In the genomic region with DNA sequence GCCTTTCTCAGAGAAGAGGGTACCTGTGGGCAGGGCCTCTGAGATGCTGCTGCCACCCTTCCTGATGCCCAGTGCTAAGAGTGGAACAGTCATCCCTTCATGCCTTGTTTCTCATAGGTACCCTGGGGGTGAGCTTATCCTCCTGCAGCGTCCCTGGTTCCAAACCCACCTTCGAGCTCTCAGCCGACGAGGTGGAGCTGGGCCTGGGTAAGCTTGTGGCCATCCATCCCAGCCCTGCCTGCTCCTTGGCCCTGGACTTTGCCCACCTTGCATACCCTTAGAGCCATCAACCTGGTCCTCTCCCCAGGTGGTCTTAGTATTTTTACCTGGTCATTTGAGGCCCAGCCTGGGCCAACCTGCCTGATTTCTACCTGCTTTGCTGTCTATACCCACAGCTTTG, we compare ENCODE assay signal across 28 cellular contexts. TPM values are rescaled to one million over a fixed set of nuclear protein-coding genes. Genes with fewer than 3 reads are reported as not detected.
DNase-seq lines count a peak whose midpoint lies in the region; ATAC-seq, FAIRE-seq and TF ChIP-seq lines count a peak whose summit lies in the region.
"Had no signal": no experiment of that assay in that cellular context is flagged by ENCODE, and none has a peak within 500 bp of the region (broad histone marks: within the 10 kb centered on the region; RNA-seq: fewer than 3 reads in every experiment).

No MANE protein-coding gene starts in this region.

- peak overlapping the region in 2 of 8 donors; percentile 17 to 70 for H3K27ac Mint-ChIP-seq in CD8-positive, alpha-beta memory T cell
- H3K27ac Mint-ChIP-seq: GM23338, HFFc6 had no signal

- no peaks in the 10 kb centered on the region for H3K9me1 ChIP-seq in K562 (ENCODE audit: control insufficient read depth, insufficient read depth, low read length)

- H3K36me3 Mint-ChIP-seq in CD8-positive, alpha-beta memory T cell, result peaks cover 0 to 33% (median 8%) of the 10 kb centered on the region in 3 donors

- no peaks in the 10 kb centered on the region for H3K36me3 ChIP-seq in CD8-positive, alpha-beta memory T cell (ENCODE audit: insufficient read depth, low read length)
- H3K36me3 ChIP-seq in K562 (ENCODE audit: control insufficient read depth, insufficient read depth, low read length), result peaks cover 35% of the 10 kb centered on the region; the same call in 2 of the 3 replicates
- H3K36me3 ChIP-seq: SJCRH30 had no signal

- no peaks in the 10 kb centered on the region for H3K79me2 ChIP-seq in K562 (ENCODE audit: control insufficient read depth, insufficient read depth, low read length)

- no peak for ATAC-seq in K562
- no peak for ATAC-seq in GM19351 (IDR thresholded peaks at IDR 0.05; ENCODE audit: unreplicated experiment)
- ATAC-seq: GM23338, HepG2, PC-3, Right ventricle myocardium inferior had no signal

- CTCF ChIA-PET in CD8-positive, alpha-beta memory T cell (lab: Charles Lee), result interaction anchor here (1.2 kb wide), 1 partner anchor 43 kb away, joined by 5 read pairs; no protein-coding TSS in a partner anchor
- CTCF ChIA-PET in RWPE1 (lab: Yijun Ruan, JAX), result interaction anchor here (0.6 to 1.2 kb wide), 4 partner anchors 33 to 87 kb away, joined by 3 to 7 read pairs (median 4); no protein-coding TSS in a partner anchor
- CTCF ChIA-PET in K562 (lab: Yijun Ruan, JAX; ENCODE audit: low intra/inter-chr PET ratio), result interaction anchor here (0.7 kb wide), 1 partner anchor 510 kb away, joined by 4 read pairs; no protein-coding TSS in a partner anchor

- H3K4me3 Mint-ChIP-seq in CD8-positive, alpha-beta memory T cell, result no peak overlapping the region
- H3K4me3 Mint-ChIP-seq: CD14-positive monocyte, GM23338, HFFc6 had no signal

- TF ChIP-seq RAD21 in K562 (CRISPR knock-in tag; conservative IDR thresholded peaks at IDR 0.05 in 1 of 2, IDR thresholded peaks at IDR 0.05 in 1 of 2), result no peak

- POLR2A ChIA-PET in CD8-positive, alpha-beta memory T cell (lab: Charles Lee), result no interaction called here
- POLR2A ChIA-PET in RWPE1 (lab: Yijun Ruan, JAX; ENCODE audit: low non-redundant PET), result no interaction called here
- POLR2A ChIA-PET in K562 (lab: Yijun Ruan, JAX), result interaction anchor here (0.5 to 3.1 kb wide), 14 partner anchors 9 to 218 kb away, joined by 3 to 29 read pairs (median 3); partner anchors contain the start of genes CPSF7, CYB561A3, DDB1 and SDHAF2

- H3K27me3 Mint-ChIP-seq in CD8-positive, alpha-beta memory T cell, result no peaks in the 10 kb centered on the region

- no peak for DNase-seq in CD8-positive, alpha-beta memory T cell
- DNase-seq in RWPE1 (ENCODE audit: low spot score) (no peak), K562 (ENCODE audit: extremely low read depth in 1 of 4, low spot score in 3 of 4) (no peak), posterior vena cava (ENCODE audit: low spot score) (peak; percentile 58), dermis blood vessel endothelial cell (no peak), NCI-H226 (no peak)
- DNase-seq: Calu3, DMS79 treated with DMSO at 0.1 percent for 48 hours, GF-D8, HFFc6, Kasumi-1, MV-4-11, NCI-H1105, NCI-H1436 treated with DMSO at 0.1 percent for 48 hours, NCI-H187 treated with DMSO at 0.1 percent for 48 hours, NCI-H2171 treated with DMSO at 0.1 percent for 48 hours, NCI-H524, NCI-H774, PC-3, SJCRH30 had no signal

- H3K9ac ChIP-seq in K562 (ENCODE audit: insufficient read depth in 1 of 2, low read depth in 2 of 2, low read length in 2 of 2), result peak overlapping the region; percentile 61 to 75

- no peaks in the 10 kb centered on the region for H3K9me3 ChIP-seq in CD8-positive, alpha-beta memory T cell (ENCODE audit: low read length)
- H3K9me3 ChIP-seq in K562 (replicated peaks; ENCODE audit: control insufficient read depth, insufficient read depth, low read depth, low read length), result no peaks in the 10 kb centered on the region
- H3K9me3 ChIP-seq: HAP-1, SJCRH30 had no signal

- H3K4me3 ChIP-seq in CD8-positive, alpha-beta memory T cell (ENCODE audit: low read length), result no peak overlapping the region
- H3K4me3 ChIP-seq in K562, result no peak overlapping the region
- H3K4me3 ChIP-seq: GM23338, HAP-1, SJCRH30 had no signal

- no peaks in the 10 kb centered on the region for H3K4me1 ChIP-seq in CD8-positive, alpha-beta memory T cell (ENCODE audit: insufficient read depth, low read length)
- H3K4me1 ChIP-seq in K562 (replicated peaks in 1 of 2; ENCODE audit: control insufficient read depth in 2 of 2, insufficient read depth in 2 of 2, low read length in 2 of 2), result peaks cover 39 to 72% of the 10 kb centered on the region in 2 experiments; a peak in 4 of 5 replicates
- H3K4me1 ChIP-seq: HAP-1, SJCRH30 had no signal

- peak overlapping the region; percentile 72 for H3K4me2 ChIP-seq in K562 (ENCODE audit: insufficient read depth, low read length)
- H3K4me2 ChIP-seq: GM23338 had no signal

- H4K20me1 ChIP-seq in K562 (replicated peaks; ENCODE audit: control insufficient read depth, insufficient read depth, low read length), result no peaks in the 10 kb centered on the region

- peak overlapping the region; percentile 18 for H3K27ac ChIP-seq in CD8-positive, alpha-beta memory T cell (ENCODE audit: low read depth, low read length)
- H3K27ac ChIP-seq in RWPE1, result 0 out of 2 replicates have a peak overlapping the region, but pooled peaks have one; percentile 4
- peak overlapping the region; percentile 73 for H3K27ac ChIP-seq in K562 (ENCODE audit: extremely low read depth, low read depth, low read length)
- H3K27ac ChIP-seq: SJCRH30 had no signal

- FAIRE-seq in K562 (lab: Jason Lieb, UNC), result no peak
- FAIRE-seq: GM12892, HepG2 had no signal

- no peak overlapping the region for H2AFZ ChIP-seq in K562 (ENCODE audit: low read depth, low read length)
- H2AFZ ChIP-seq: GM23338 had no signal

- no peaks in the 10 kb centered on the region for H3K27me3 ChIP-seq in CD8-positive, alpha-beta memory T cell (ENCODE audit: insufficient read depth, low read length, poor library complexity, severe bottlenecking)
- H3K27me3 ChIP-seq in K562 (ENCODE audit: control insufficient read depth in 2 of 2, insufficient read depth in 2 of 2, low read length in 2 of 2), result no peaks in the 10 kb centered on the region
- H3K27me3 ChIP-seq: SJCRH30 had no signal

- 90% methylated on average over 4 of the region's 4 CpGs for WGBS in K562 (ENCODE audit: insufficient coverage, low coverage, missing lambda C conversion rate)

- no peaks in the 10 kb centered on the region for H3K9me3 Mint-ChIP-seq in CD8-positive, alpha-beta memory T cell
- H3K9me3 Mint-ChIP-seq: CD14-positive monocyte, GM23338, HFFc6 had no signal

- TF ChIP-seq POLR2A in K562 (conservative IDR thresholded peaks at IDR 0.05), result no peak

- TF ChIP-seq EP300 in K562 (IDR thresholded peaks at IDR 0.05; ENCODE audit: low read length), result no peak

- no TSS peak for BruUV-seq in K562 (replicated peaks; lab: Mats Ljungman, UMichigan)

- in situ Hi-C loops in K562 (cut with MboI), result no loop called here

- TF ChIP-seq CTCF in RWPE1 (conservative IDR thresholded peaks at IDR 0.05; ENCODE audit: low read depth) (no peak), K562 (IDR thresholded peaks at IDR 0.05 in 2 of 3, conservative IDR thresholded peaks at IDR 0.05 in 1 of 3; ENCODE audit: insufficient read depth in 2 of 3, low read depth in 1 of 3, low read length in 3 of 3) (no peak)

- intact Hi-C loops in K562 (cut with micrococcal nuclease), result no loop called here
- intact Hi-C loops in posterior vena cava (cut with DNase I), result no loop called here

- peaks cover 0 to 4% (median 2%) of the 10 kb centered on the region in 3 donors for H3K4me1 Mint-ChIP-seq in CD8-positive, alpha-beta memory T cell

RNA-seq across cellular contexts. Expression of gene TKFC, which starts 8.7 kb away (rescaled TPM):
- total RNA-seq in CD8-positive, alpha-beta memory T cell, result 10 to 100 TPM; 66.8 to 72.4 TPM
- 31.8 TPM for polyA plus RNA-seq in CD8-positive, alpha-beta memory T cell
- 149 and 318 TPM in 2 replicates for total RNA-seq in K562 (2011; cell fraction: chromatin; rRNA removed; ENCODE audit: low replicate concordance)
- 164 and 169 TPM in 2 replicates for total RNA-seq in K562 (2011; cell fraction: nucleolus; rRNA removed)
- total RNA-seq in K562 (2011; cell fraction: nucleoplasm; rRNA removed), result 118 and 132 TPM in 2 replicates
- 28.5 and 35.2 TPM in 2 replicates for total RNA-seq in K562 (2014; rRNA removed)
- total RNA-seq in K562 (2014; rRNA removed; fragmentation: Illumina TruSeq; extraction: Trizol), result 12.0 and 13.9 TPM in 2 replicates
- 19.3 and 21.7 TPM in 2 replicates for total RNA-seq in K562 (2015; rRNA removed; fragmentation: Illumina TruSeq; extraction: Trizol)
- total RNA-seq in K562 (2021), result 53.6 and 61.7 TPM in 2 replicates
- 30.8 and 58.0 TPM in 2 replicates for polyA plus RNA-seq in K562 (2011; rRNA removed)
- 40.7 and 63.4 TPM in 2 replicates for polyA plus RNA-seq in K562 (2011; cell fraction: cytosol; rRNA removed)
- polyA plus RNA-seq in K562 (2011; cell fraction: nucleus; rRNA removed), result 222 and 275 TPM in 2 replicates
- 43.1 and 60.5 TPM in 2 replicates for polyA plus RNA-seq in K562 (2012)
- polyA plus RNA-seq in K562 (2014; fragmentation: Illumina TruSeq; extraction: Trizol), result 34.0 and 36.6 TPM in 2 replicates
- 1 to 10 TPM; 2.0 to 2.3 TPM for polyA plus RNA-seq in K562 (2014; fragmentation: Nextera tagmentation; extraction: Ambion mirVana)
- 45.6 and 52.6 TPM in 2 replicates for polyA plus RNA-seq in K562 (2014; rRNA removed)
- polyA minus RNA-seq in K562 (2011; rRNA and poly(A)+ RNA removed), result 25.9 and 30.8 TPM in 2 replicates
- 27.2 and 40.0 TPM in 2 replicates for polyA minus RNA-seq in K562 (2011; cell fraction: cytosol; rRNA and poly(A)+ RNA removed)
- polyA minus RNA-seq in K562 (2011; cell fraction: nucleus; rRNA and poly(A)+ RNA removed), result 62.5 and 67.2 TPM in 2 replicates
- 10 to 100 TPM; 15.2 to 24.6 TPM for total RNA-seq in posterior vena cava
- total RNA-seq in dermis blood vessel endothelial cell, result 27.2 and 33.9 TPM in 2 replicates

RNA-seq across cellular contexts. Expression of gene DDB1, which starts 8.8 kb away (rescaled TPM):
- total RNA-seq in CD8-positive, alpha-beta memory T cell, result 100 to 1,000 TPM; 302 to 307 TPM
- polyA plus RNA-seq in CD8-positive, alpha-beta memory T cell, result 120 TPM
- 556 and 576 TPM in 2 replicates for total RNA-seq in K562 (2011; cell fraction: chromatin; rRNA removed; ENCODE audit: low replicate concordance)
- total RNA-seq in K562 (2011; cell fraction: nucleolus; rRNA removed), result 305 and 316 TPM in 2 replicates
- total RNA-seq in K562 (2011; cell fraction: nucleoplasm; rRNA removed), result 405 and 524 TPM in 2 replicates
- 273 and 325 TPM in 2 replicates for total RNA-seq in K562 (2014; rRNA removed)
- 237 and 239 TPM in 2 replicates for total RNA-seq in K562 (2014; rRNA removed; fragmentation: Illumina TruSeq; extraction: Trizol)
- total RNA-seq in K562 (2015; rRNA removed; fragmentation: Illumina TruSeq; extraction: Trizol), result 250 and 251 TPM in 2 replicates
- 307 and 322 TPM in 2 replicates for total RNA-seq in K562 (2021)
- 290 and 343 TPM in 2 replicates for polyA plus RNA-seq in K562 (2011; rRNA removed)
- polyA plus RNA-seq in K562 (2011; cell fraction: cytosol; rRNA removed), result 317 and 331 TPM in 2 replicates
- 256 and 322 TPM in 2 replicates for polyA plus RNA-seq in K562 (2011; cell fraction: nucleus; rRNA removed)
- 149 and 169 TPM in 2 replicates for polyA plus RNA-seq in K562 (2012)
- polyA plus RNA-seq in K562 (2014; fragmentation: Illumina TruSeq; extraction: Trizol), result 259 and 266 TPM in 2 replicates
- polyA plus RNA-seq in K562 (2014; fragmentation: Nextera tagmentation; extraction: Ambion mirVana), result 100 to 1,000 TPM; 172 to 361 TPM
- polyA plus RNA-seq in K562 (2014; rRNA removed), result 201 and 224 TPM in 2 replicates
- polyA minus RNA-seq in K562 (2011; rRNA and poly(A)+ RNA removed), result 588 and 731 TPM in 2 replicates
- 325 and 351 TPM in 2 replicates for polyA minus RNA-seq in K562 (2011; cell fraction: cytosol; rRNA and poly(A)+ RNA removed)
- 120 and 182 TPM in 2 replicates for polyA minus RNA-seq in K562 (2011; cell fraction: nucleus; rRNA and poly(A)+ RNA removed)
- total RNA-seq in posterior vena cava, result 100 to 1,000 TPM; 142 to 151 TPM
- total RNA-seq in dermis blood vessel endothelial cell, result 328 and 389 TPM in 2 replicates

RNA-seq across cellular contexts. Expression of gene CYB561A3, which starts 20.0 kb away (rescaled TPM):
- 10 to 100 TPM; 53.0 to 53.7 TPM for total RNA-seq in CD8-positive, alpha-beta memory T cell
- 62.1 TPM for polyA plus RNA-seq in CD8-positive, alpha-beta memory T cell
- 84.8 and 201 TPM in 2 replicates for total RNA-seq in K562 (2011; cell fraction: chromatin; rRNA removed; ENCODE audit: low replicate concordance)
- 195 and 226 TPM in 2 replicates for total RNA-seq in K562 (2011; cell fraction: nucleolus; rRNA removed)
- total RNA-seq in K562 (2011; cell fraction: nucleoplasm; rRNA removed), result 160 and 163 TPM in 2 replicates
- total RNA-seq in K562 (2014; rRNA removed), result 29.2 and 42.5 TPM in 2 replicates
- total RNA-seq in K562 (2014; rRNA removed; fragmentation: Illumina TruSeq; extraction: Trizol), result 24.9 and 30.4 TPM in 2 replicates
- 36.9 and 37.6 TPM in 2 replicates for total RNA-seq in K562 (2015; rRNA removed; fragmentation: Illumina TruSeq; extraction: Trizol)
- 59.9 and 70.2 TPM in 2 replicates for total RNA-seq in K562 (2021)
- polyA plus RNA-seq in K562 (2011; rRNA removed), result 37.9 and 56.1 TPM in 2 replicates
- polyA plus RNA-seq in K562 (2011; cell fraction: cytosol; rRNA removed), result 82.7 and 149 TPM in 2 replicates
- 86.4 and 134 TPM in 2 replicates for polyA plus RNA-seq in K562 (2011; cell fraction: nucleus; rRNA removed)
- polyA plus RNA-seq in K562 (2012), result 57.1 and 64.6 TPM in 2 replicates
- 70.2 and 78.9 TPM in 2 replicates for polyA plus RNA-seq in K562 (2014; fragmentation: Illumina TruSeq; extraction: Trizol)
- polyA plus RNA-seq in K562 (2014; fragmentation: Nextera tagmentation; extraction: Ambion mirVana), result 10 to 100 TPM; 30.1 to 44.3 TPM
- 43.0 and 46.7 TPM in 2 replicates for polyA plus RNA-seq in K562 (2014; rRNA removed)
- 41.6 and 59.3 TPM in 2 replicates for polyA minus RNA-seq in K562 (2011; rRNA and poly(A)+ RNA removed)
- 30.1 and 37.2 TPM in 2 replicates for polyA minus RNA-seq in K562 (2011; cell fraction: cytosol; rRNA and poly(A)+ RNA removed)
- polyA minus RNA-seq in K562 (2011; cell fraction: nucleus; rRNA and poly(A)+ RNA removed), result 16.8 and 17.4 TPM in 2 replicates
- 10 to 100 TPM; 28.9 to 33.6 TPM for total RNA-seq in posterior vena cava
- total RNA-seq in dermis blood vessel endothelial cell, result 58.4 and 75.4 TPM in 2 replicates

RNA-seq across cellular contexts. Expression of gene TMEM138, which starts 20.5 kb away (rescaled TPM):
- total RNA-seq in CD8-positive, alpha-beta memory T cell, result 10 to 100 TPM; 74.4 to 75.1 TPM
- 54.3 TPM for polyA plus RNA-seq in CD8-positive, alpha-beta memory T cell
- total RNA-seq in K562 (2011; cell fraction: chromatin; rRNA removed; ENCODE audit: low replicate concordance), result 261 and 425 TPM in 2 replicates
- 218 and 247 TPM in 2 replicates for total RNA-seq in K562 (2011; cell fraction: nucleolus; rRNA removed)
- 293 and 351 TPM in 2 replicates for total RNA-seq in K562 (2011; cell fraction: nucleoplasm; rRNA removed)
- 23.2 and 26.4 TPM in 2 replicates for total RNA-seq in K562 (2014; rRNA removed)
- total RNA-seq in K562 (2014; rRNA removed; fragmentation: Illumina TruSeq; extraction: Trizol), result 55.8 and 58.0 TPM in 2 replicates
- 63.1 and 63.3 TPM in 2 replicates for total RNA-seq in K562 (2015; rRNA removed; fragmentation: Illumina TruSeq; extraction: Trizol)
- total RNA-seq in K562 (2021), result 56.2 and 70.1 TPM in 2 replicates
- 150 and 168 TPM in 2 replicates for polyA plus RNA-seq in K562 (2011; rRNA removed)
- 109 and 130 TPM in 2 replicates for polyA plus RNA-seq in K562 (2011; cell fraction: cytosol; rRNA removed)
- polyA plus RNA-seq in K562 (2011; cell fraction: nucleus; rRNA removed), result 205 and 226 TPM in 2 replicates
- polyA plus RNA-seq in K562 (2012), result 42.4 and 48.0 TPM in 2 replicates
- 102 and 109 TPM in 2 replicates for polyA plus RNA-seq in K562 (2014; fragmentation: Illumina TruSeq; extraction: Trizol)
- 100 to 1,000 TPM; 127 to 146 TPM for polyA plus RNA-seq in K562 (2014; fragmentation: Nextera tagmentation; extraction: Ambion mirVana)
- 62.7 and 86.7 TPM in 2 replicates for polyA plus RNA-seq in K562 (2014; rRNA removed)
- polyA minus RNA-seq in K562 (2011; rRNA and poly(A)+ RNA removed), result 81.9 and 101 TPM in 2 replicates
- 14.3 and 21.3 TPM in 2 replicates for polyA minus RNA-seq in K562 (2011; cell fraction: cytosol; rRNA and poly(A)+ RNA removed)
- 59.1 and 81.3 TPM in 2 replicates for polyA minus RNA-seq in K562 (2011; cell fraction: nucleus; rRNA and poly(A)+ RNA removed)
- 10 to 100 TPM; 36.0 to 49.2 TPM for total RNA-seq in posterior vena cava
- total RNA-seq in dermis blood vessel endothelial cell, result 12.6 and 12.8 TPM in 2 replicates

RNA-seq across cellular contexts. Expression of gene VWCE, which starts 46.6 kb away (rescaled TPM):
- 10 to 100 TPM; 11.3 to 12.4 TPM for total RNA-seq in CD8-positive, alpha-beta memory T cell
- not detected for polyA plus RNA-seq in CD8-positive, alpha-beta memory T cell
- 6.5 and 15.9 TPM in 2 replicates for total RNA-seq in K562 (2011; cell fraction: chromatin; rRNA removed; ENCODE audit: low replicate concordance)
- 6.2 and 7.8 TPM in 2 replicates for total RNA-seq in K562 (2011; cell fraction: nucleolus; rRNA removed)
- total RNA-seq in K562 (2011; cell fraction: nucleoplasm; rRNA removed), result 7.5 and 7.9 TPM in 2 replicates
- total RNA-seq in K562 (2014; rRNA removed) (0.32 and 0.41 TPM in 2 replicates), K562 (2014; rRNA removed; fragmentation: Illumina TruSeq; extraction: Trizol) (0.26 and 0.36 TPM in 2 replicates), K562 (2015; rRNA removed; fragmentation: Illumina TruSeq; extraction: Trizol) (0.38 and 0.65 TPM in 2 replicates), K562 (2021) (0.74 and 1.1 TPM in 2 replicates), posterior vena cava (1 to 10 TPM; 1.6 to 2.9 TPM), dermis blood vessel endothelial cell (6.8 and 8.8 TPM in 2 replicates)
- polyA plus RNA-seq in K562 (2011; rRNA removed) (0.60 and 0.89 TPM in 2 replicates), K562 (2014; fragmentation: Illumina TruSeq; extraction: Trizol) (0.48 and 0.67 TPM in 2 replicates), K562 (2014; fragmentation: Nextera tagmentation; extraction: Ambion mirVana) (under 1 TPM in 1 of 2 experiments, not detected in 1; 0.06 TPM), K562 (2014; rRNA removed) (0.86 and 1.6 TPM in 2 replicates)
- 0.73 and 1.1 TPM in 2 replicates for polyA plus RNA-seq in K562 (2011; cell fraction: cytosol; rRNA removed)
- polyA plus RNA-seq in K562 (2011; cell fraction: nucleus; rRNA removed), result 3.0 and 3.8 TPM in 2 replicates
- polyA plus RNA-seq in K562 (2012), result 0.82 and 1.8 TPM in 2 replicates
- polyA minus RNA-seq in K562 (2011; rRNA and poly(A)+ RNA removed), result 0.46 and 0.57 TPM in 2 replicates
- not detected in 2 replicates for polyA minus RNA-seq in K562 (2011; cell fraction: cytosol; rRNA and poly(A)+ RNA removed)
- polyA minus RNA-seq in K562 (2011; cell fraction: nucleus; rRNA and poly(A)+ RNA removed), result 1.2 and 2.2 TPM in 2 replicates
- total RNA-seq: M059J had no signal

Comparison
In these comparisons a context has a peak if more than half of its experiments do, and no peak if none do; other contexts are left out.
1. H3K27ac ChIP-seq: peak in every context shown above with its lines; median percentile 73 in K562; 18 in CD8-positive, alpha-beta memory T cell; 4 in RWPE1.